11 cellular contexts compared by ENCODE assay signal in the genomic region with DNA sequence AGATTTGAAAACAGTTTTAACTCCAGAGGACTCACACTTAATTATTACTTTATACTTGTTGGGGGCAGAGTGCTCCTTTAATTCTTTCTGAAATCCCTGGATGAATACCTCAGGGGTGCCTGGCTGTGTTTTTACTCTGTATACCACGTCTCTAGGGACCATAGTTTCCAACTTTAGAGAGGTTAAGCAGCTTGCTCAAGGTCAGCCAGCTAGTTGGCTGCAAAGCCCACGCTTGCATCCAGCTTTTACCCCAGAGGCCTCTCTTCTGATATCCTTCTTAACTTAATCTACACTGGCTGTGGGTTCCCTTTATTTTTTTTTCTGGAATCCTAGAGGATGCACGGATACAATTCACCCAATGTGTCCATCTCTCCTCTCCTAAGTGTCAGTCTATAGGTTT. TPM values are rescaled to one million over a fixed set of nuclear protein-coding genes. Genes with fewer than 3 reads are reported as not detected.
DNase-seq lines count a peak whose midpoint lies in the region; ATAC-seq and TF ChIP-seq lines count a peak whose summit lies in the region.
"Had no signal": no experiment of that assay in that cellular context is flagged by ENCODE, and none has a peak within 500 bp of the region (broad histone marks: within the 10 kb centered on the region; RNA-seq: fewer than 3 reads in every experiment).

No MANE protein-coding gene starts in this region.

- H3K27ac ChIP-seq in hepatocyte (peak overlapping the region; percentile 83), sigmoid colon (peak overlapping the region; percentile 90 to 96 (median 94))
- H3K27ac ChIP-seq: epithelial cell of prostate had no signal

- peak overlapping the region; percentile 39 for H3K4me3 ChIP-seq in hepatocyte
- peak overlapping the region; percentile 70 to 93 (median 82) for H3K4me3 ChIP-seq in sigmoid colon

- peaks cover 83% of the 10 kb centered on the region for H3K4me1 Mint-ChIP-seq in brain
- no peaks in the 10 kb centered on the region for H3K4me1 Mint-ChIP-seq in activated T-cell treated with anti-CD3 and anti-CD28 coated beads, Interleukin-2, amount 50 U/mL, for 72 hours (ENCODE audit: low read depth)

- no peaks in the 10 kb centered on the region for H3K9me3 ChIP-seq in hepatocyte (ENCODE audit: low read depth)
- H3K9me3 ChIP-seq in sigmoid colon: no peaks in the 10 kb centered on the region

- no peaks in the 10 kb centered on the region for H3K36me3 ChIP-seq in hepatocyte (replicated peaks; ENCODE audit: insufficient read depth, low read depth)
- H3K36me3 ChIP-seq in sigmoid colon: no peaks in the 10 kb centered on the region

- no peaks in the 10 kb centered on the region for H3K9me2 ChIP-seq in hepatocyte (replicated peaks; ENCODE audit: insufficient read depth)

- no peak for TF ChIP-seq EP300 in sigmoid colon (IDR thresholded peaks at IDR 0.05)

- H3K36me3 Mint-ChIP-seq in brain: peaks cover 28% of the 10 kb centered on the region
- H3K36me3 Mint-ChIP-seq in activated T-cell treated with anti-CD3 and anti-CD28 coated beads, Interleukin-2, amount 50 U/mL, for 72 hours (ENCODE audit: insufficient read depth in 2 of 2): no peaks in the 10 kb centered on the region

- DNase-seq in GM03348 (ENCODE audit: low spot score): peak; percentile 12
- no peak for DNase-seq in hepatocyte (ENCODE audit: low spot score)
- no peak for DNase-seq in sigmoid colon
- no peak for DNase-seq in activated T-cell treated with anti-CD3 and anti-CD28 coated beads, Interleukin-2, amount 50 U/mL, for 72 hours
- no peak for DNase-seq in Kasumi-1 (lab: John Stamatoyannopoulos, UW)
- DNase-seq: occipital lobe had no signal

- peaks cover 22% of the 10 kb centered on the region for H4K20me1 ChIP-seq in hepatocyte (ENCODE audit: insufficient read depth, poor library complexity, severe bottlenecking)

- H3K27me3 Mint-ChIP-seq in brain: peaks cover 12% of the 10 kb centered on the region
- H3K27me3 Mint-ChIP-seq in activated T-cell treated with anti-CD3 and anti-CD28 coated beads, Interleukin-2, amount 50 U/mL, for 72 hours (ENCODE audit: low read depth): peaks cover 12% of the 10 kb centered on the region

- H3K4me1 ChIP-seq in hepatocyte (ENCODE audit: insufficient read depth) (peaks cover 43% of the 10 kb centered on the region), sigmoid colon (peaks cover 0 to 46% (median 36%) of the 10 kb centered on the region in 4 donors)

- H3K9me3 Mint-ChIP-seq in brain: no peaks in the 10 kb centered on the region
- peaks cover 0 to 2% of the 10 kb centered on the region in 2 donors for H3K9me3 Mint-ChIP-seq in activated T-cell treated with anti-CD3 and anti-CD28 coated beads, Interleukin-2, amount 50 U/mL, for 72 hours

- H3K4me3 Mint-ChIP-seq in brain: peak overlapping the region; percentile 85 to 95 (median 88)
- H3K4me3 Mint-ChIP-seq in activated T-cell treated with anti-CD3 and anti-CD28 coated beads, Interleukin-2, amount 50 U/mL, for 72 hours: no peak overlapping the region

- no peak overlapping the region for H2AFZ ChIP-seq in hepatocyte

- H3K27ac Mint-ChIP-seq in brain: peak overlapping the region; percentile 57 to 93 (median 89)
- no peak overlapping the region for H3K27ac Mint-ChIP-seq in activated T-cell treated with anti-CD3 and anti-CD28 coated beads, Interleukin-2, amount 50 U/mL, for 72 hours

- H3K79me2 ChIP-seq in hepatocyte: peaks cover 59% of the 10 kb centered on the region

- no peak for TF ChIP-seq CTCF in brain (conservative IDR thresholded peaks at IDR 0.05)
- no peak for TF ChIP-seq CTCF in hepatocyte (IDR thresholded peaks at IDR 0.05; ENCODE audit: poor library complexity)
- TF ChIP-seq CTCF in sigmoid colon (IDR thresholded peaks at IDR 0.05): no peak

- TF ChIP-seq POLR2A in sigmoid colon (IDR thresholded peaks at IDR 0.05): no peak

- intact Hi-C loops in sigmoid colon (cut with DNase I): loop anchor here (5.0 to 10.0 kb wide), 2 partner anchors 199 to 521 kb away; no protein-coding TSS in a partner anchor

- WGBS in hepatocyte (ENCODE audit: low lambda C conversion rate, missing lambda C conversion rate): 15% methylated on average over 3 of the region's 3 CpGs
- WGBS in sigmoid colon, 2 donors: 9 to 22% methylated on average over 3 of the region's 3 CpGs

- ATAC-seq in GM18858 (IDR thresholded peaks at IDR 0.05; ENCODE audit: unreplicated experiment) (no peak), esophagus mucosa (no peak)
- ATAC-seq in activated T-cell treated with anti-CD3 and anti-CD28 coated beads, Interleukin-2, amount 50 U/mL, for 72 hours (replicated peaks in 1 of 2): no peak

- H3K27me3 ChIP-seq in hepatocyte (no peaks in the 10 kb centered on the region), sigmoid colon (no peaks in the 10 kb centered on the region)

- H3K4me2 ChIP-seq in hepatocyte: peak overlapping the region; percentile 87

RNA-seq across cellular contexts. Expression of gene PDZRN3, which starts 1.4 kb away (rescaled TPM):
- polyA plus RNA-seq in brain (ENCODE audit: insufficient read depth, low read depth, low replicate concordance) (14.2 TPM), hepatocyte (60.5 and 62.3 TPM in 2 replicates), sigmoid colon (10 to 100 TPM in 1 of 3 donors, 1 to 10 TPM in 2; 7.2 to 16.1 (median 9.0) TPM)
- total RNA-seq in hepatocyte (42.9 and 48.2 TPM in 2 replicates), sigmoid colon (100 to 1,000 TPM; 172 to 209 (median 206) TPM), esophagus mucosa (18.2 TPM)
- total RNA-seq in activated T-cell treated with anti-CD3 and anti-CD28 coated beads, Interleukin-2, amount 50 U/mL, for 72 hours: not detected
- total RNA-seq: T-helper 1 cell treated with Interleukin-12 subunit alpha and Interleukin-12 subunit beta and Interleukin-4 antibody, amounts not matched to agents 30 ng/mL and 1 ng/mL, for 36 hours had no signal

Comparison
In these comparisons a context has a peak if more than half of its experiments do, and no peak if none do; other contexts are left out.
1. H3K4me3 Mint-ChIP-seq: peak in brain (5 of 5); none in activated T-cell treated with anti-CD3 and anti-CD28 coated beads, Interleukin-2, amount 50 U/mL, for 72 hours (0 of 2).
2. RNA of gene PDZRN3, which starts 1.4 kb away (total RNA-seq): 172 to 209 TPM in sigmoid colon, 42.9 to 48.2 TPM in hepatocyte and 18.2 TPM in esophagus mucosa (single experiment); not detected in activated T-cell treated with anti-CD3 and anti-CD28 coated beads, Interleukin-2, amount 50 U/mL, for 72 hours; every median in the first group is over 10 times any median in the second.